ENCODE assay signal across 17 cellular contexts in genomic region chr3:120749843-120750242, GRCh38.
"Had no signal": no experiment of that assay in that cellular context is flagged by ENCODE, and none has a peak within 500 bp of the region (broad histone marks: within the 10 kb centered on the region; RNA-seq: fewer than 3 reads in every experiment).

No MANE protein-coding gene starts in this region.

- H3K4me3 ChIP-seq: gastrocnemius medialis, heart left ventricle, right atrium auricular region, skin epidermis, suprapubic skin had no signal

- H3K27me3 ChIP-seq: gastrocnemius medialis, heart left ventricle, right atrium auricular region, suprapubic skin had no signal

- H3K27ac ChIP-seq: gastrocnemius medialis, heart left ventricle, right atrium auricular region, skin epidermis, suprapubic skin had no signal

- H3K9me3 ChIP-seq: gastrocnemius medialis, right atrium auricular region, suprapubic skin had no signal

- ATAC-seq: gastrocnemius medialis, heart left ventricle had no signal

- H3K4me3 Mint-ChIP-seq: activated naive CD8-positive, alpha-beta T cell treated with anti-CD3 and anti-CD28 coated beads, Interleukin-2, amount 10 ng/mL, durations not matched to agents 7 days and 5 days; activated T-helper 1 cell treated with anti-CD3 and anti-CD28 coated beads, Interleukin-12 subunit alpha, Interleukin-12 subunit beta, Interleukin-2, Interleukin-4 antibody, amounts not matched to agents 30 ng/mL and 10 ng/mL and 1 ng/mL, durations not matched to agents 14 hours and 24 hours and 36 hours; nephron had no signal

- H3K4me1 ChIP-seq: right atrium auricular region, suprapubic skin had no signal

- H3K27ac Mint-ChIP-seq: activated naive CD8-positive, alpha-beta T cell treated with anti-CD3 and anti-CD28 coated beads, Interleukin-2, amount 10 ng/mL, durations not matched to agents 7 days and 5 days; activated T-helper 1 cell treated with anti-CD3 and anti-CD28 coated beads, Interleukin-12 subunit alpha, Interleukin-12 subunit beta, Interleukin-2, Interleukin-4 antibody, amounts not matched to agents 30 ng/mL and 10 ng/mL and 1 ng/mL, durations not matched to agents 14 hours and 24 hours and 36 hours; nephron had no signal

- DNase-seq: activated CD4-positive, CD25-positive, alpha-beta regulatory T cell treated with anti-CD3 and anti-CD28 coated beads, Interleukin-2, amount 50 U/mL, for 72 hours; activated naive CD8-positive, alpha-beta T cell treated with anti-CD3 and anti-CD28 coated beads, Interleukin-2, amount 10 ng/mL, durations not matched to agents 7 days and 5 days; anterior cingulate cortex; effector CD8-positive, alpha-beta T cell; gastrocnemius medialis; heart left ventricle; occipital lobe; stimulated activated CD4-positive, alpha-beta T cell treated with anti-CD3 and anti-CD28 coated beads, Interleukin-4, amount 100 ng/mL, for 24 hours; stimulated activated CD8-positive, alpha-beta memory T cell treated with anti-CD3 and anti-CD28 coated beads, Interleukin-4, amount 100 ng/mL, for 48 hours; stimulated activated naive CD4-positive, alpha-beta T cell treated with Interleukin-2 at 50 U/mL for 16 hours; T1000; trophoblast cell had no signal

- H3K27me3 Mint-ChIP-seq: activated naive CD8-positive, alpha-beta T cell treated with anti-CD3 and anti-CD28 coated beads, Interleukin-2, amount 10 ng/mL, durations not matched to agents 7 days and 5 days had no signal

- H3K9me3 Mint-ChIP-seq: activated naive CD8-positive, alpha-beta T cell treated with anti-CD3 and anti-CD28 coated beads, Interleukin-2, amount 10 ng/mL, durations not matched to agents 7 days and 5 days; activated T-helper 1 cell treated with anti-CD3 and anti-CD28 coated beads, Interleukin-12 subunit alpha, Interleukin-12 subunit beta, Interleukin-2, Interleukin-4 antibody, amounts not matched to agents 30 ng/mL and 10 ng/mL and 1 ng/mL, durations not matched to agents 14 hours and 24 hours and 36 hours had no signal
